In the genomic region with DNA sequence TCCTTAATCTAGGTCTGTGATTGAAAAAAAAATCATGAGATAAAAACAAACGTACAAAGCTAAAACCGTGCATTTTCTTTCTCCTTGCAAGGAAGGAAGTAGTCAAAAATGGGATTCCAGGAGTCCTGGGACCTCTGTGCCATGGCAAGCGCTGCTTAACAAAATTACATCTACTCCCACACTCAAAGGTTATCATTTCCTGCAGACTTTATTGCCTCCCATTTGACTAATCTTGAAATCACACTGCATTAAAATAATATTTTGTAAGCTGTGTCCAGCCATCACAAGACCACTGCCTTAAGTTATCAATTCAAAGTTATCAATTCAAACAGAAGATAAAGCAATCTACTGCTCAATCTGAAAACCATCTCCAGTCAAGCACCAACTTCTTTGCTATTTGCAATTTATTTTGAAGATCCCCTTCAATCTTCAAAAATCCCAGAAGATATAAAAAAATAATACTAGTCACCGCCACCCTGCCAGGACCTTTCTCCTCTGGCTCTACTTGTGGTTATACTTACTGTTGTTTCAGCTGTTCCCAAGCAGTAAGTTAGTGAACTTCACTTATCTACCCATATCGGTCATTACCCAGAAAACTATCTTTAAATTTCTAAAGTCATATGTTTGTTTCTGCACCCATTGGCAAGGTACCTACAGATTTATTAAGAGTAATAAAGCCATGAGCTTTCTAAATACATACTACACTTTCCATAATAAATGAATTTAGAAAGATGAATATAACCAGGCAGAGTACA, we compare ENCODE assay signal across 1 cellular context.
TF ChIP-seq lines count a peak whose summit lies in the region.

No MANE protein-coding gene starts in this region.

TF ChIP-seq in HepG2, 621 proteins besides CTCF, POLR2A, EP300 and RAD21:
- TF ChIP-seq, protein P1, sequence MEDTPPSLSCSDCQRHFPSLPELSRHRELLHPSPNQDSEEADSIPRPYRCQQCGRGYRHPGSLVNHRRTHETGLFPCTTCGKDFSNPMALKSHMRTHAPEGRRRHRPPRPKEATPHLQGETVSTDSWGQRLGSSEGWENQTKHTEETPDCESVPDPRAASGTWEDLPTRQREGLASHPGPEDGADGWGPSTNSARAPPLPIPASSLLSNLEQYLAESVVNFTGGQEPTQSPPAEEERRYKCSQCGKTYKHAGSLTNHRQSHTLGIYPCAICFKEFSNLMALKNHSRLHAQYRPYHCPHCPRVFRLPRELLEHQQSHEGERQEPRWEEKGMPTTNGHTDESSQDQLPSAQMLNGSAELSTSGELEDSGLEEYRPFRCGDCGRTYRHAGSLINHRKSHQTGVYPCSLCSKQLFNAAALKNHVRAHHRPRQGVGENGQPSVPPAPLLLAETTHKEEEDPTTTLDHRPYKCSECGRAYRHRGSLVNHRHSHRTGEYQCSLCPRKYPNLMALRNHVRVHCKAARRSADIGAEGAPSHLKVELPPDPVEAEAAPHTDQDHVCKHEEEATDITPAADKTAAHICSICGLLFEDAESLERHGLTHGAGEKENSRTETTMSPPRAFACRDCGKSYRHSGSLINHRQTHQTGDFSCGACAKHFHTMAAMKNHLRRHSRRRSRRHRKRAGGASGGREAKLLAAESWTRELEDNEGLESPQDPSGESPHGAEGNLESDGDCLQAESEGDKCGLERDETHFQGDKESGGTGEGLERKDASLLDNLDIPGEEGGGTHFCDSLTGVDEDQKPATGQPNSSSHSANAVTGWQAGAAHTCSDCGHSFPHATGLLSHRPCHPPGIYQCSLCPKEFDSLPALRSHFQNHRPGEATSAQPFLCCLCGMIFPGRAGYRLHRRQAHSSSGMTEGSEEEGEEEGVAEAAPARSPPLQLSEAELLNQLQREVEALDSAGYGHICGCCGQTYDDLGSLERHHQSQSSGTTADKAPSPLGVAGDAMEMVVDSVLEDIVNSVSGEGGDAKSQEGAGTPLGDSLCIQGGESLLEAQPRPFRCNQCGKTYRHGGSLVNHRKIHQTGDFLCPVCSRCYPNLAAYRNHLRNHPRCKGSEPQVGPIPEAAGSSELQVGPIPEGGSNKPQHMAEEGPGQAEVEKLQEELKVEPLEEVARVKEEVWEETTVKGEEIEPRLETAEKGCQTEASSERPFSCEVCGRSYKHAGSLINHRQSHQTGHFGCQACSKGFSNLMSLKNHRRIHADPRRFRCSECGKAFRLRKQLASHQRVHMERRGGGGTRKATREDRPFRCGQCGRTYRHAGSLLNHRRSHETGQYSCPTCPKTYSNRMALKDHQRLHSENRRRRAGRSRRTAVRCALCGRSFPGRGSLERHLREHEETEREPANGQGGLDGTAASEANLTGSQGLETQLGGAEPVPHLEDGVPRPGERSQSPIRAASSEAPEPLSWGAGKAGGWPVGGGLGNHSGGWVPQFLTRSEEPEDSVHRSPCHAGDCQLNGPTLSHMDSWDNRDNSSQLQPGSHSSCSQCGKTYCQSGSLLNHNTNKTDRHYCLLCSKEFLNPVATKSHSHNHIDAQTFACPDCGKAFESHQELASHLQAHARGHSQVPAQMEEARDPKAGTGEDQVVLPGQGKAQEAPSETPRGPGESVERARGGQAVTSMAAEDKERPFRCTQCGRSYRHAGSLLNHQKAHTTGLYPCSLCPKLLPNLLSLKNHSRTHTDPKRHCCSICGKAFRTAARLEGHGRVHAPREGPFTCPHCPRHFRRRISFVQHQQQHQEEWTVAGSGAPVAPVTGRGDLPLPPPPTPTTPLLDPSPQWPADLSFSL (CRISPR knock-in tag; IDR thresholded peaks at IDR 0.05): no peak
- TF ChIP-seq, protein P2, sequence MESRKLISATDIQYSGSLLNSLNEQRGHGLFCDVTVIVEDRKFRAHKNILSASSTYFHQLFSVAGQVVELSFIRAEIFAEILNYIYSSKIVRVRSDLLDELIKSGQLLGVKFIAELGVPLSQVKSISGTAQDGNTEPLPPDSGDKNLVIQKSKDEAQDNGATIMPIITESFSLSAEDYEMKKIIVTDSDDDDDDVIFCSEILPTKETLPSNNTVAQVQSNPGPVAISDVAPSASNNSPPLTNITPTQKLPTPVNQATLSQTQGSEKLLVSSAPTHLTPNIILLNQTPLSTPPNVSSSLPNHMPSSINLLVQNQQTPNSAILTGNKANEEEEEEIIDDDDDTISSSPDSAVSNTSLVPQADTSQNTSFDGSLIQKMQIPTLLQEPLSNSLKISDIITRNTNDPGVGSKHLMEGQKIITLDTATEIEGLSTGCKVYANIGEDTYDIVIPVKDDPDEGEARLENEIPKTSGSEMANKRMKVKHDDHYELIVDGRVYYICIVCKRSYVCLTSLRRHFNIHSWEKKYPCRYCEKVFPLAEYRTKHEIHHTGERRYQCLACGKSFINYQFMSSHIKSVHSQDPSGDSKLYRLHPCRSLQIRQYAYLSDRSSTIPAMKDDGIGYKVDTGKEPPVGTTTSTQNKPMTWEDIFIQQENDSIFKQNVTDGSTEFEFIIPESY (CRISPR knock-in tag; IDR thresholded peaks at IDR 0.05): no peak
- TF ChIP-seq, protein P3, sequence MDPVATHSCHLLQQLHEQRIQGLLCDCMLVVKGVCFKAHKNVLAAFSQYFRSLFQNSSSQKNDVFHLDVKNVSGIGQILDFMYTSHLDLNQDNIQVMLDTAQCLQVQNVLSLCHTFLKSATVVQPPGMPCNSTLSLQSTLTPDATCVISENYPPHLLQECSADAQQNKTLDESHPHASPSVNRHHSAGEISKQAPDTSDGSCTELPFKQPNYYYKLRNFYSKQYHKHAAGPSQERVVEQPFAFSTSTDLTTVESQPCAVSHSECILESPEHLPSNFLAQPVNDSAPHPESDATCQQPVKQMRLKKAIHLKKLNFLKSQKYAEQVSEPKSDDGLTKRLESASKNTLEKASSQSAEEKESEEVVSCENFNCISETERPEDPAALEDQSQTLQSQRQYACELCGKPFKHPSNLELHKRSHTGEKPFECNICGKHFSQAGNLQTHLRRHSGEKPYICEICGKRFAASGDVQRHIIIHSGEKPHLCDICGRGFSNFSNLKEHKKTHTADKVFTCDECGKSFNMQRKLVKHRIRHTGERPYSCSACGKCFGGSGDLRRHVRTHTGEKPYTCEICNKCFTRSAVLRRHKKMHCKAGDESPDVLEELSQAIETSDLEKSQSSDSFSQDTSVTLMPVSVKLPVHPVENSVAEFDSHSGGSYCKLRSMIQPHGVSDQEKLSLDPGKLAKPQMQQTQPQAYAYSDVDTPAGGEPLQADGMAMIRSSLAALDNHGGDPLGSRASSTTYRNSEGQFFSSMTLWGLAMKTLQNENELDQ (CRISPR knock-in tag; IDR thresholded peaks at IDR 0.05; ENCODE audit: borderline replicate concordance): no peak
- TF ChIP-seq BRCA1 (CRISPR knock-in tag; IDR thresholded peaks at IDR 0.05) (no peak), GATAD2A (CRISPR knock-in tag; IDR thresholded peaks at IDR 0.05) (no peak), CBFB (CRISPR knock-in tag; IDR thresholded peaks at IDR 0.05) (no peak), ZNF441 (CRISPR knock-in tag; IDR thresholded peaks at IDR 0.05; ENCODE audit: borderline replicate concordance) (no peak), DR1 (CRISPR knock-in tag; IDR thresholded peaks at IDR 0.05) (no peak), LCORL (IDR thresholded peaks at IDR 0.05) (no peak), LCORL (CRISPR knock-in tag; IDR thresholded peaks at IDR 0.05) (no peak), POLR2AphosphoS5 (IDR thresholded peaks at IDR 0.05; ENCODE audit: low read depth, low read length) (no peak), WIZ (CRISPR knock-in tag; IDR thresholded peaks at IDR 0.05) (no peak)
- TF ChIP-seq, protein P4, sequence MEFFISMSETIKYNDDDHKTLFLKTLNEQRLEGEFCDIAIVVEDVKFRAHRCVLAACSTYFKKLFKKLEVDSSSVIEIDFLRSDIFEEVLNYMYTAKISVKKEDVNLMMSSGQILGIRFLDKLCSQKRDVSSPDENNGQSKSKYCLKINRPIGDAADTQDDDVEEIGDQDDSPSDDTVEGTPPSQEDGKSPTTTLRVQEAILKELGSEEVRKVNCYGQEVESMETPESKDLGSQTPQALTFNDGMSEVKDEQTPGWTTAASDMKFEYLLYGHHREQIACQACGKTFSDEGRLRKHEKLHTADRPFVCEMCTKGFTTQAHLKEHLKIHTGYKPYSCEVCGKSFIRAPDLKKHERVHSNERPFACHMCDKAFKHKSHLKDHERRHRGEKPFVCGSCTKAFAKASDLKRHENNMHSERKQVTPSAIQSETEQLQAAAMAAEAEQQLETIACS (CRISPR knock-in tag; IDR thresholded peaks at IDR 0.05): no peak
TF ChIP-seq in HepG2: peak in this region for 0.
